In the genomic region with DNA sequence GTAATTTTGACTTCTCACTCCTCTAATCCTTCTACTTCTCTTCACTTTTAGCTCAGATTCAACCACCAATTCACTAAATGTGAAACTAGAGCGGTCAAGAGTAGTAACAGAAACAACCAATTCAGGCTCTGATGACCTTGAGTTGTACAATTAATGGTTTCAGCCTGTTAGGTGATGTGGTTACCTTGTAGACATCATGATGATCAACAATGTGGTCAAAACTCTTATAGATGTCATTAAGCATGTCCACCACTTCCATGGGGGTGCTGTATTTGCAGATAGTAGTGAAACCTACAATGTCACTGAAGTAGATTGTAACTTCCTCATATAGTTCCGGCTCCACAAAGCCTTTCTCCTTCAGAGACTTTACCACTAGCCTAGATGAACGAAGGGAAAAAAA, we compare ENCODE assay signal across 12 cellular contexts. TPM values are rescaled to one million over a fixed set of nuclear protein-coding genes. Genes with fewer than 3 reads are reported as not detected.
A peak's percentile ranks its signal among the peaks of the same experiment; 100 is the strongest.
DNase-seq lines count a peak whose midpoint lies in the region; ATAC-seq, FAIRE-seq and TF ChIP-seq lines count a peak whose summit lies in the region.
"Had no signal": no experiment of that assay in that cellular context is flagged by ENCODE, and none has a peak within 500 bp of the region (broad histone marks: within the 10 kb centered on the region; RNA-seq: fewer than 3 reads in every experiment).

No MANE protein-coding gene starts in this region.

- H3K27ac ChIP-seq in OCI-LY3 (ENCODE audit: low read length) (peak overlapping the region; percentile 26; the same call in 1 of the 2 replicates), right cardiac atrium (ENCODE audit: low read length) (no peak overlapping the region), kidney (ENCODE audit: low read depth in 2 of 2, low read length in 2 of 2) (no peak overlapping the region)
- H3K27ac ChIP-seq: SJSA1 had no signal

- DNase-seq in right cardiac atrium (no peak), NCI-H2107 (lab: John Stamatoyannopoulos, UW) (no peak), NCI-H748 (lab: John Stamatoyannopoulos, UW; ENCODE audit: unreplicated experiment) (no peak), kidney (no peak)
- DNase-seq: Calu3, NCI-H1092 treated with DMSO at 0.1 percent for 48 hours had no signal

- WGBS in right cardiac atrium, result 88% methylated on average over 3 of the region's 3 CpGs

- H3K4me3 ChIP-seq in OCI-LY3 (ENCODE audit: low read length), result peak overlapping the region; percentile 20; the same call in 1 of the 2 replicates
- no peak overlapping the region for H3K4me3 ChIP-seq in right cardiac atrium (ENCODE audit: low read length)
- H3K4me3 ChIP-seq in kidney (ENCODE audit: low read length in 2 of 2), result no peak overlapping the region
- H3K4me3 ChIP-seq: GM23338, SJSA1 had no signal

- ATAC-seq in GM18505 (IDR thresholded peaks at IDR 0.05; ENCODE audit: unreplicated experiment), result peak; percentile 82
- ATAC-seq in GM21390 (IDR thresholded peaks at IDR 0.05; ENCODE audit: unreplicated experiment), result peak; percentile 73
- ATAC-seq in HG03103 (IDR thresholded peaks at IDR 0.05; ENCODE audit: low read depth, unreplicated experiment), result peak; percentile 64
- ATAC-seq in right cardiac atrium, result no peak
- ATAC-seq: GM23338 had no signal

- TF ChIP-seq POLR2A in GM18505 (IDR thresholded peaks at IDR 0.05; ENCODE audit: borderline replicate concordance, extremely low read depth, insufficient read depth, insufficient read length), result no peak

- intact Hi-C loops in right cardiac atrium (cut with DNase I), result no loop called here
- intact Hi-C loops in kidney (cut with DNase I), result no loop called here

- H3K27me3 ChIP-seq in OCI-LY3 (ENCODE audit: low read depth, low read length) (no peaks in the 10 kb centered on the region), right cardiac atrium (ENCODE audit: control insufficient read depth, insufficient read depth) (no peaks in the 10 kb centered on the region)
- H3K27me3 ChIP-seq: SJSA1 had no signal

- H3K4me2 ChIP-seq in OCI-LY3 (ENCODE audit: low read length), result peak overlapping the region; percentile 62
- H3K4me2 ChIP-seq: GM23338 had no signal

- H3K4me1 ChIP-seq in OCI-LY3 (ENCODE audit: low read length) (peaks cover 25% of the 10 kb centered on the region), right cardiac atrium (ENCODE audit: control insufficient read depth, insufficient read depth, low read length) (no peaks in the 10 kb centered on the region), kidney (ENCODE audit: control insufficient read depth in 1 of 2, insufficient read depth in 1 of 2, low read depth in 1 of 2, low read length in 2 of 2) (peaks cover 4 to 21% of the 10 kb centered on the region in 2 donors)
- H3K4me1 ChIP-seq: SJSA1 had no signal

- peak overlapping the region; percentile 87 for H2AFZ ChIP-seq in OCI-LY3 (ENCODE audit: low read depth, low read length)
- H2AFZ ChIP-seq: GM23338 had no signal

- no peaks in the 10 kb centered on the region for H4K20me1 ChIP-seq in OCI-LY3 (ENCODE audit: insufficient read depth, low read length)

- H3K9ac ChIP-seq in OCI-LY3 (ENCODE audit: low read length) (no peak overlapping the region), kidney (ENCODE audit: low read length in 2 of 2) (no peak overlapping the region)

- H3K9me3 ChIP-seq in OCI-LY3 (ENCODE audit: insufficient read depth, low read length), result no peaks in the 10 kb centered on the region
- H3K9me3 ChIP-seq in right cardiac atrium (ENCODE audit: control insufficient read depth, low read length), result no peaks in the 10 kb centered on the region
- no peaks in the 10 kb centered on the region for H3K9me3 ChIP-seq in kidney (ENCODE audit: control insufficient read depth in 1 of 2, low read length in 2 of 2)
- H3K9me3 ChIP-seq: SJSA1 had no signal

- TF ChIP-seq CTCF in OCI-LY3 (IDR thresholded peaks at IDR 0.05; ENCODE audit: low read depth, low read length) (no peak), kidney (IDR thresholded peaks at IDR 0.05; ENCODE audit: borderline replicate concordance, extremely low read depth, insufficient read depth) (no peak)

- no peak for FAIRE-seq in kidney (lab: Jason Lieb, UNC)

- H3K36me3 ChIP-seq in OCI-LY3 (replicated peaks; ENCODE audit: low read depth, low read length) (no peaks in the 10 kb centered on the region), kidney (ENCODE audit: control insufficient read depth in 1 of 2, insufficient read depth in 2 of 2, low read length in 2 of 2) (no peaks in the 10 kb centered on the region)
- H3K36me3 ChIP-seq: SJSA1 had no signal

- H3K79me2 ChIP-seq in OCI-LY3 (ENCODE audit: low read length), result no peaks in the 10 kb centered on the region

RNA-seq across cellular contexts. Expression of a gene that starts 54.1 kb away (rescaled TPM):
- total RNA-seq in right cardiac atrium, result 10 to 100 TPM; 22.1 to 30.9 (median 23.9) TPM
- polyA plus RNA-seq in right cardiac atrium, result 12.7 TPM
- total RNA-seq in kidney, result 28.6 TPM
- polyA plus RNA-seq in kidney (ENCODE audit: insufficient read depth, low read depth, low replicate concordance), result 28.4 TPM
- total RNA-seq: SJSA1 had no signal

Comparison
In these comparisons a context has a peak if more than half of its experiments do, and no peak if none do; other contexts are left out.
1. ATAC-seq: peak in GM18505 (single experiment), GM21390 (single experiment) and HG03103 (single experiment); none in right cardiac atrium (0 of 2).